ENCODE assay signal across 19 cellular contexts in the genomic region with DNA sequence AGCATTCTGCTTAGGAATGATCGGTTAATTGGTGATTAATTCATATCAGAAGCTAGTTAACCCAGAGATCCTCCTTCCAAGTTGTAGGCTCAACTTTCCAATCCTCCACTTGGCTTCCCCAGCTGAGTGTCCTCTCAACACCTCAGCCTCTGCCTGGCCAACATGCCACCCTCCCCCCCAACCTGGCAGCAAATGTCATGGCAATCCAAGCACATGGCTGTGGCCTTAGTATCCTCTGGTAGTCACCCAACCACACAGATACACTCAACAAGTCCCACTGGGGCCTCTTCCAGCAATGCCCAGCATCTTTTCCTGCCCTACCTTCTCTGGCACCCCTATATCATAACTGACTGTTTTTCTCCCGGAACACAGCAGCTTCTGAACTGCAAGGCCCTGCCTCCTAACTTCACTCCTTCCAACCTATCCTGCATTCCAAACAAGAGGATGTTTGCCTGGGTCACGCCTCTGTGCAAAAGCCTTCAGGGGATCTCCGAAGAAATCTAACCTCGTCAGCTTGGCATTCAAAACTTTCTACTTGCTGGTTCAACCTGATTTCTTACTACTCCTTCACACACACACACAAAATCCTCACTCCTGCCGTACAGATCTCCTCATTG.
DNase-seq lines count a peak whose midpoint lies in the region; ATAC-seq and TF ChIP-seq lines count a peak whose summit lies in the region.
"Had no signal": no experiment of that assay in that cellular context is flagged by ENCODE, and none has a peak within 500 bp of the region (broad histone marks: within the 10 kb centered on the region; RNA-seq: fewer than 3 reads in every experiment).

No MANE protein-coding gene starts in this region.

- H3K79me1 ChIP-seq in mesendoderm (ENCODE audit: low read length), result no peaks in the 10 kb centered on the region

- H3K23ac ChIP-seq in mesendoderm (ENCODE audit: low read length), result no peak overlapping the region

- no peak overlapping the region for H3K4me3 ChIP-seq in breast epithelium
- no peak overlapping the region for H3K4me3 ChIP-seq in mesendoderm (ENCODE audit: low read length)
- H3K4me3 ChIP-seq in upper lobe of right lung, result no peak overlapping the region
- H3K4me3 ChIP-seq in right atrium auricular region, result no peak overlapping the region
- H3K4me3 ChIP-seq: body of pancreas, colonic mucosa, Peyer's patch, smooth muscle cell had no signal

- peaks cover under 1 to 5% of the 10 kb centered on the region in 2 donors for H3K9me3 ChIP-seq in breast epithelium
- peaks cover under 1% of the 10 kb centered on the region for H3K9me3 ChIP-seq in upper lobe of right lung
- H3K9me3 ChIP-seq in right atrium auricular region, result peaks cover 0 to 6% of the 10 kb centered on the region in 2 donors
- H3K9me3 ChIP-seq: colonic mucosa had no signal

- no peaks in the 10 kb centered on the region for H3K36me3 ChIP-seq in breast epithelium
- H3K36me3 ChIP-seq in mesendoderm (ENCODE audit: control insufficient read depth, insufficient read depth, low read length), result no peaks in the 10 kb centered on the region
- H3K36me3 ChIP-seq in upper lobe of right lung, result no peaks in the 10 kb centered on the region
- no peaks in the 10 kb centered on the region for H3K36me3 ChIP-seq in right atrium auricular region
- H3K36me3 ChIP-seq: colonic mucosa, Peyer's patch had no signal

- no peak for TF ChIP-seq POLR2A in breast epithelium (IDR thresholded peaks at IDR 0.05)

- no CpG with 5 or more reads among the region's 6 CpGs for WGBS in mesendoderm (ENCODE audit: extremely low coverage, insufficient coverage, low lambda C conversion rate)

- H2BK15ac ChIP-seq in mesendoderm (replicated peaks; ENCODE audit: low read depth), result no peak overlapping the region

- no peak overlapping the region for H3K9ac ChIP-seq in mesendoderm (ENCODE audit: low read length)

- DNase-seq in SIG-M5 treated with dmso at 0.1 percent for 504 hours (lab: John Stamatoyannopoulos, UW; ENCODE audit: unreplicated experiment) (peak; percentile 39), SIG-M5 (lab: John Stamatoyannopoulos, UW) (no peak), breast epithelium (ENCODE audit: low spot score in 2 of 2) (peak in 1 of 2 donors; percentile 47), mesendoderm (peak; percentile 79), upper lobe of right lung (no peak), right atrium auricular region (ENCODE audit: low spot score) (no peak), HUDEP-2 (lab: John Stamatoyannopoulos, UW; ENCODE audit: unreplicated experiment in 76 of 76) (no peak), posterior cingulate gyrus (no peak)
- DNase-seq: activated CD4-positive, alpha-beta T cell treated with anti-CD3 and anti-CD28 coated beads for 4 hours; activated naive CD4-positive, alpha-beta T cell; body of pancreas; C1 segment of cervical spinal cord; colonic mucosa; DMS 273 treated with DMSO at 0.1 percent for 48 hours; NCI-H1436 treated with DMSO at 0.1 percent for 48 hours; Peyer's patch; stimulated activated CD8-positive, alpha-beta memory T cell treated with anti-CD3 and anti-CD28 coated beads, Interleukin-4, amount 100 ng/mL, for 48 hours had no signal

- H3K27ac ChIP-seq in breast epithelium, result peak overlapping the region; percentile 72 to 78
- no peak overlapping the region for H3K27ac ChIP-seq in mesendoderm (ENCODE audit: low read depth, low read length)
- no peak overlapping the region for H3K27ac ChIP-seq in upper lobe of right lung
- no peak overlapping the region for H3K27ac ChIP-seq in right atrium auricular region
- H3K27ac ChIP-seq: body of pancreas, colonic mucosa, Peyer's patch had no signal

- ATAC-seq in upper lobe of right lung, result peak; percentile 41
- ATAC-seq: body of pancreas, HepG2 had no signal

- TF ChIP-seq CTCF in breast epithelium (IDR thresholded peaks at IDR 0.05) (no peak), upper lobe of right lung (IDR thresholded peaks at IDR 0.05) (no peak), right atrium auricular region (IDR thresholded peaks at IDR 0.05) (no peak)

- no peaks in the 10 kb centered on the region for H3K79me2 ChIP-seq in mesendoderm (ENCODE audit: control insufficient read depth, insufficient read depth, low read length)

- H3K27me3 ChIP-seq in breast epithelium, result no peaks in the 10 kb centered on the region
- no peaks in the 10 kb centered on the region for H3K27me3 ChIP-seq in mesendoderm (ENCODE audit: insufficient read depth, low read length, poor library complexity)
- no peaks in the 10 kb centered on the region for H3K27me3 ChIP-seq in upper lobe of right lung
- H3K27me3 ChIP-seq in right atrium auricular region, result no peaks in the 10 kb centered on the region
- H3K27me3 ChIP-seq: body of pancreas, colonic mucosa, Peyer's patch had no signal

- no peak overlapping the region for H3K56ac ChIP-seq in mesendoderm (ENCODE audit: low read length)

- H3K18ac ChIP-seq in mesendoderm (ENCODE audit: low read length), result no peak overlapping the region

- no peak overlapping the region for H2AK5ac ChIP-seq in mesendoderm (ENCODE audit: low read length)

- intact Hi-C loops in breast epithelium (cut with DNase I; ENCODE audit: low total_unique reads) (loop anchor here (1.0 kb wide), 1 partner anchor 21 kb away; no protein-coding TSS in a partner anchor), upper lobe of right lung (cut with DNase I) (no loop called here), posterior cingulate gyrus (cut with DNase I) (no loop called here)

- H2BK5ac ChIP-seq in mesendoderm (ENCODE audit: low read length), result no peak overlapping the region

- H3K4me1 ChIP-seq in breast epithelium, result peaks cover 0 to 5% of the 10 kb centered on the region in 2 donors
- H3K4me1 ChIP-seq in mesendoderm (ENCODE audit: control insufficient read depth, low read depth, low read length), result peaks cover 7% of the 10 kb centered on the region
- H3K4me1 ChIP-seq in upper lobe of right lung, result no peaks in the 10 kb centered on the region
- H3K4me1 ChIP-seq in right atrium auricular region, result peaks cover 0 to 7% of the 10 kb centered on the region in 2 donors
- H3K4me1 ChIP-seq: body of pancreas, colonic mucosa, Peyer's patch had no signal

- no peak overlapping the region for H3K4me2 ChIP-seq in mesendoderm (ENCODE audit: low read length)
- H3K4me2 ChIP-seq: smooth muscle cell had no signal

- no peak overlapping the region for H2BK120ac ChIP-seq in mesendoderm (ENCODE audit: low read depth, low read length)

- H4K8ac ChIP-seq in mesendoderm (ENCODE audit: low read depth, low read length), result no peak overlapping the region

- no peak overlapping the region for H3K4ac ChIP-seq in mesendoderm (ENCODE audit: low read depth, low read length)

- H4K5ac ChIP-seq in mesendoderm (ENCODE audit: low read length), result no peak overlapping the region

Comparison
In these comparisons a context has a peak if more than half of its experiments do, and no peak if none do; other contexts are left out.
1. DNase-seq: peak in SIG-M5 treated with dmso at 0.1 percent for 504 hours (single experiment) and mesendoderm (single experiment); none in SIG-M5 (single experiment), upper lobe of right lung (single experiment), right atrium auricular region (single experiment), HUDEP-2 (0 of 76) and posterior cingulate gyrus (0 of 10).
2. H3K27ac ChIP-seq: peak in breast epithelium (2 of 2); none in mesendoderm (single experiment), upper lobe of right lung (single experiment) and right atrium auricular region (0 of 2).